In genomic region chr20:19981091-19981490, GRCh38 we compare ENCODE assay signal across 11 cellular contexts. TPM values are rescaled to one million over a fixed set of nuclear protein-coding genes. Genes with fewer than 3 reads are reported as not detected.
A peak's percentile ranks its signal among the peaks of the same experiment; 100 is the strongest.
DNase-seq lines count a peak whose midpoint lies in the region; ATAC-seq and TF ChIP-seq lines count a peak whose summit lies in the region.
"Had no signal": no experiment of that assay in that cellular context is flagged by ENCODE, and none has a peak within 500 bp of the region (broad histone marks: within the 10 kb centered on the region; RNA-seq: fewer than 3 reads in every experiment).

No MANE protein-coding gene starts in this region.

- peaks cover 66% of the 10 kb centered on the region for H3K4me1 ChIP-seq in RWPE2 (ENCODE audit: insufficient read depth, poor library complexity, severe bottlenecking)
- H3K4me1 ChIP-seq in fibroblast of lung (ENCODE audit: control insufficient read depth, extremely low read depth, insufficient read depth, low read length): peaks cover 18% of the 10 kb centered on the region

- no peak overlapping the region for H3K9ac ChIP-seq in fibroblast of lung (ENCODE audit: insufficient read depth, low read length)

- H3K9me3 ChIP-seq in RWPE2 (ENCODE audit: severe bottlenecking) (no peaks in the 10 kb centered on the region), fibroblast of lung (ENCODE audit: control insufficient read depth, insufficient read depth, low read depth, low read length) (no peaks in the 10 kb centered on the region)

- H3K9me3 Mint-ChIP-seq in WTC11: no peaks in the 10 kb centered on the region
- H3K9me3 Mint-ChIP-seq: activated CD8-positive, alpha-beta T cell treated with anti-CD3 and anti-CD28 coated beads for 36 hours had no signal

- peak overlapping the region; percentile 26 for H3K4me2 ChIP-seq in fibroblast of lung (ENCODE audit: extremely low read depth, insufficient read depth, low read length)

- H3K4me3 ChIP-seq in RWPE2 (ENCODE audit: severe bottlenecking) (no peak overlapping the region), fibroblast of lung (replicated peaks in 1 of 4; ENCODE audit: control extremely low read depth in 1 of 4, insufficient read depth in 1 of 4, low read depth in 3 of 4, low read length in 4 of 4) (no peak overlapping the region)
- H3K4me3 ChIP-seq: tibial nerve had no signal

- peak; percentile 8; the same call in 2 of the 3 replicates for ATAC-seq in RWPE2 (ENCODE audit: low read depth)
- ATAC-seq in WTC11: no peak
- ATAC-seq: activated CD8-positive, alpha-beta T cell treated with anti-CD3 and anti-CD28 coated beads for 36 hours had no signal

- peaks cover 94% of the 10 kb centered on the region for H3K36me3 ChIP-seq in RWPE2 (ENCODE audit: low read depth)
- H3K36me3 ChIP-seq in fibroblast of lung (ENCODE audit: control insufficient read depth, insufficient read depth, low read length): no peaks in the 10 kb centered on the region

- H3K4me3 Mint-ChIP-seq in WTC11: no peak overlapping the region
- H3K4me3 Mint-ChIP-seq: activated CD8-positive, alpha-beta T cell treated with anti-CD3 and anti-CD28 coated beads for 36 hours had no signal

- POLR2A ChIA-PET in WTC11 (lab: Charles Lee): no interaction called here

- DNase-seq in ELF-1 (ENCODE audit: low read depth, low spot score) (peak; percentile 58), RWPE2 (ENCODE audit: low spot score) (no peak), fibroblast of lung (ENCODE audit: low read depth in 2 of 2) (peak; percentile 50 to 67), renal cortical epithelial cell (ENCODE audit: low read depth) (peak; percentile 85), HUDEP-2 (lab: John Stamatoyannopoulos, UW; ENCODE audit: unreplicated experiment in 76 of 76) (no peak), amniotic stem cell (lab: John Stamatoyannopoulos, UW) (no peak), WTC11 (ENCODE audit: low spot score) (no peak)
- DNase-seq in activated CD8-positive, alpha-beta memory T cell treated with anti-CD3 and anti-CD28 coated beads for 24 hours: no peak
- DNase-seq: activated CD8-positive, alpha-beta T cell treated with anti-CD3 and anti-CD28 coated beads for 36 hours; H7 had no signal

- no peaks in the 10 kb centered on the region for H3K36me3 Mint-ChIP-seq in WTC11

- H3K4me1 Mint-ChIP-seq in WTC11: peaks cover 6% of the 10 kb centered on the region

- no peaks in the 10 kb centered on the region for H3K27me3 Mint-ChIP-seq in WTC11 (ENCODE audit: low read depth)
- H3K27me3 Mint-ChIP-seq: activated CD8-positive, alpha-beta T cell treated with anti-CD3 and anti-CD28 coated beads for 36 hours had no signal

- CTCF ChIA-PET in WTC11 (lab: Charles Lee): no interaction called here

- H2AFZ ChIP-seq in fibroblast of lung (ENCODE audit: low read length): no peak overlapping the region

- no peak overlapping the region for H3K27ac Mint-ChIP-seq in WTC11
- H3K27ac Mint-ChIP-seq: activated CD8-positive, alpha-beta T cell treated with anti-CD3 and anti-CD28 coated beads for 36 hours had no signal

- TF ChIP-seq CTCF in RWPE2 (IDR thresholded peaks at IDR 0.05; ENCODE audit: poor library complexity, severe bottlenecking): no peak
- TF ChIP-seq CTCF in fibroblast of lung (conservative IDR thresholded peaks at IDR 0.05 in 1 of 2, IDR thresholded peaks at IDR 0.05 in 1 of 2; ENCODE audit: low read depth in 1 of 2, low read length in 2 of 2): no peak
- no peak for TF ChIP-seq CTCF in WTC11 (IDR thresholded peaks at IDR 0.05)

- peak overlapping the region; percentile 97 for H3K27ac ChIP-seq in RWPE2 (ENCODE audit: poor library complexity, severe bottlenecking)
- peak overlapping the region; percentile 9 for H3K27ac ChIP-seq in fibroblast of lung (ENCODE audit: insufficient read depth, low read length)

- H3K79me2 ChIP-seq in fibroblast of lung (ENCODE audit: control insufficient read depth, insufficient read depth, low read length): peaks cover 96% of the 10 kb centered on the region

- no peaks in the 10 kb centered on the region for H4K20me1 ChIP-seq in fibroblast of lung (ENCODE audit: control insufficient read depth, extremely low read depth, insufficient read depth, low read length)

- H3K27me3 ChIP-seq in RWPE2 (ENCODE audit: insufficient read depth, poor library complexity, severe bottlenecking): no peaks in the 10 kb centered on the region
- no peaks in the 10 kb centered on the region for H3K27me3 ChIP-seq in fibroblast of lung (ENCODE audit: control insufficient read depth, insufficient read depth, low read length)
- H3K27me3 ChIP-seq: tibial nerve had no signal

TF ChIP-seq in WTC11, 78 proteins besides CTCF, POLR2A, EP300 and RAD21 (continues in another document):
- no peak for TF ChIP-seq FOXJ3 (CRISPR knock-in tag; IDR thresholded peaks at IDR 0.05; ENCODE audit: borderline replicate concordance)
- TF ChIP-seq MXD4 (CRISPR knock-in tag; IDR thresholded peaks at IDR 0.05; ENCODE audit: borderline replicate concordance): no peak
- no peak for TF ChIP-seq HMGA2 (CRISPR knock-in tag; IDR thresholded peaks at IDR 0.05)
- no peak for TF ChIP-seq TEAD4 (CRISPR knock-in tag; IDR thresholded peaks at IDR 0.05)
- TF ChIP-seq ZNF671 (CRISPR knock-in tag; IDR thresholded peaks at IDR 0.05): no peak
- TF ChIP-seq, protein P1, sequence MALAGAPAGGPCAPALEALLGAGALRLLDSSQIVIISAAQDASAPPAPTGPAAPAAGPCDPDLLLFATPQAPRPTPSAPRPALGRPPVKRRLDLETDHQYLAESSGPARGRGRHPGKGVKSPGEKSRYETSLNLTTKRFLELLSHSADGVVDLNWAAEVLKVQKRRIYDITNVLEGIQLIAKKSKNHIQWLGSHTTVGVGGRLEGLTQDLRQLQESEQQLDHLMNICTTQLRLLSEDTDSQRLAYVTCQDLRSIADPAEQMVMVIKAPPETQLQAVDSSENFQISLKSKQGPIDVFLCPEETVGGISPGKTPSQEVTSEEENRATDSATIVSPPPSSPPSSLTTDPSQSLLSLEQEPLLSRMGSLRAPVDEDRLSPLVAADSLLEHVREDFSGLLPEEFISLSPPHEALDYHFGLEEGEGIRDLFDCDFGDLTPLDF (CRISPR knock-in tag; IDR thresholded peaks at IDR 0.05): no peak
- TF ChIP-seq NR2C2 (CRISPR knock-in tag; IDR thresholded peaks at IDR 0.05): no peak
- TF ChIP-seq PREB (CRISPR knock-in tag; IDR thresholded peaks at IDR 0.05; ENCODE audit: borderline replicate concordance): no peak
- TF ChIP-seq, protein P2, sequence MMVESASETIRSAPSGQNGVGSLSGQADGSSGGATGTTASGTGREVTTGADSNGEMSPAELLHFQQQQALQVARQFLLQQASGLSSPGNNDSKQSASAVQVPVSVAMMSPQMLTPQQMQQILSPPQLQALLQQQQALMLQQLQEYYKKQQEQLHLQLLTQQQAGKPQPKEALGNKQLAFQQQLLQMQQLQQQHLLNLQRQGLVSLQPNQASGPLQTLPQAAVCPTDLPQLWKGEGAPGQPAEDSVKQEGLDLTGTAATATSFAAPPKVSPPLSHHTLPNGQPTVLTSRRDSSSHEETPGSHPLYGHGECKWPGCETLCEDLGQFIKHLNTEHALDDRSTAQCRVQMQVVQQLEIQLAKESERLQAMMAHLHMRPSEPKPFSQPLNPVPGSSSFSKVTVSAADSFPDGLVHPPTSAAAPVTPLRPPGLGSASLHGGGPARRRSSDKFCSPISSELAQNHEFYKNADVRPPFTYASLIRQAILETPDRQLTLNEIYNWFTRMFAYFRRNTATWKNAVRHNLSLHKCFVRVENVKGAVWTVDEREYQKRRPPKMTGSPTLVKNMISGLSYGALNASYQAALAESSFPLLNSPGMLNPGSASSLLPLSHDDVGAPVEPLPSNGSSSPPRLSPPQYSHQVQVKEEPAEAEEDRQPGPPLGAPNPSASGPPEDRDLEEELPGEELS (CRISPR knock-in tag; IDR thresholded peaks at IDR 0.05): no peak
- TF ChIP-seq MYBL2 (CRISPR knock-in tag; IDR thresholded peaks at IDR 0.05): no peak
- no peak for TF ChIP-seq ZNF232 (CRISPR knock-in tag; IDR thresholded peaks at IDR 0.05)
- TF ChIP-seq JUN (CRISPR knock-in tag; IDR thresholded peaks at IDR 0.05): no peak
- TF ChIP-seq OVOL2 (CRISPR knock-in tag; IDR thresholded peaks at IDR 0.05; ENCODE audit: borderline replicate concordance): no peak
- no peak for TF ChIP-seq NFE2L1 (CRISPR knock-in tag; IDR thresholded peaks at IDR 0.05)
- TF ChIP-seq CREM (CRISPR knock-in tag; IDR thresholded peaks at IDR 0.05): no peak
- no peak for TF ChIP-seq ZNF423 (CRISPR knock-in tag; IDR thresholded peaks at IDR 0.05)

RNA-seq across cellular contexts. Expression of gene NAA20, which starts 36.1 kb away (rescaled TPM):
- 37.8 and 42.4 TPM in 2 replicates for total RNA-seq in fibroblast of lung
- polyA plus RNA-seq in fibroblast of lung: 82.6 and 83.2 TPM in 2 replicates
- 63.0 and 72.7 TPM in 2 replicates for polyA plus RNA-seq in fibroblast of lung (2012)
- 3.9 and 8.1 TPM in 2 replicates for polyA minus RNA-seq in fibroblast of lung (ENCODE audit: low replicate concordance)
- total RNA-seq in renal cortical epithelial cell: 49.1 and 57.0 TPM in 2 replicates
- total RNA-seq in WTC11 (2021): 28.9 to 34.0 TPM (median 30.6 TPM) in 3 replicates

Comparison
In these comparisons a context has a peak if more than half of its experiments do, and no peak if none do; other contexts are left out.
1. DNase-seq: peak in ELF-1 (single experiment), fibroblast of lung (2 of 2) and renal cortical epithelial cell (single experiment); none in RWPE2 (single experiment), HUDEP-2 (0 of 76), amniotic stem cell (single experiment), WTC11 (single experiment) and activated CD8-positive, alpha-beta memory T cell treated with anti-CD3 and anti-CD28 coated beads for 24 hours (single experiment).